1 cellular context compared by ENCODE assay signal in genomic region chr6:129200151-129200550, GRCh38.
A peak's percentile ranks its signal among the peaks of the same experiment; 100 is the strongest.
TF ChIP-seq lines count a peak whose summit lies in the region.

No MANE protein-coding gene starts in this region.

TF ChIP-seq in HepG2, 621 proteins besides CTCF, POLR2A, EP300 and RAD21:
- TF ChIP-seq ZBTB4 (CRISPR knock-in tag; IDR thresholded peaks at IDR 0.05; ENCODE audit: borderline replicate concordance) (no peak), MNT (IDR thresholded peaks at IDR 0.05) (peak; percentile 73), KDM2A (CRISPR knock-in tag; IDR thresholded peaks at IDR 0.05; ENCODE audit: borderline replicate concordance, low read depth) (no peak), ZNF674 (CRISPR knock-in tag; IDR thresholded peaks at IDR 0.05; ENCODE audit: low read depth) (no peak)
